In the genomic region with DNA sequence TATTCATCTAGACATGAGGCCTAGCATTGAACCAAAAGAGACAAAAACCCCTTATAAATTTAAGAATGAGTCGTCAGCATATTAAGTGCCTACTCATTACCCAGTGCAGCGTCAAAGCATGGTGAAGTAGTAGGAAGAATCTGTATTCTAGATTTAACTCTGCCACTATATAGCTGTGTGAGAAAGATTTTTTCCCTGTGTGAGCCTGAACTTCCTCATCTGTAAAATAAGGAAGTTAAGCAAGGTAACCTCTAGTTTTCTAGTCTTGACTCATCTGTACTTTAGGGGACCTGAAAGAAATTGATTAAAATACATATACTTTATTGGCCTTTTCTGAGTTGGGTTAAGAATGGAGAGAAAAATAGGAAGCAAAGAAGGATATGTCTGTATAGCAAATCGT, we compare ENCODE assay signal across 1 cellular context.
TF ChIP-seq lines count a peak whose summit lies in the region.

No MANE protein-coding gene starts in this region.

TF ChIP-seq in GM23338, 12 proteins besides CTCF, POLR2A, EP300 and RAD21 (continued from another document):
- TF ChIP-seq, protein P1, sequence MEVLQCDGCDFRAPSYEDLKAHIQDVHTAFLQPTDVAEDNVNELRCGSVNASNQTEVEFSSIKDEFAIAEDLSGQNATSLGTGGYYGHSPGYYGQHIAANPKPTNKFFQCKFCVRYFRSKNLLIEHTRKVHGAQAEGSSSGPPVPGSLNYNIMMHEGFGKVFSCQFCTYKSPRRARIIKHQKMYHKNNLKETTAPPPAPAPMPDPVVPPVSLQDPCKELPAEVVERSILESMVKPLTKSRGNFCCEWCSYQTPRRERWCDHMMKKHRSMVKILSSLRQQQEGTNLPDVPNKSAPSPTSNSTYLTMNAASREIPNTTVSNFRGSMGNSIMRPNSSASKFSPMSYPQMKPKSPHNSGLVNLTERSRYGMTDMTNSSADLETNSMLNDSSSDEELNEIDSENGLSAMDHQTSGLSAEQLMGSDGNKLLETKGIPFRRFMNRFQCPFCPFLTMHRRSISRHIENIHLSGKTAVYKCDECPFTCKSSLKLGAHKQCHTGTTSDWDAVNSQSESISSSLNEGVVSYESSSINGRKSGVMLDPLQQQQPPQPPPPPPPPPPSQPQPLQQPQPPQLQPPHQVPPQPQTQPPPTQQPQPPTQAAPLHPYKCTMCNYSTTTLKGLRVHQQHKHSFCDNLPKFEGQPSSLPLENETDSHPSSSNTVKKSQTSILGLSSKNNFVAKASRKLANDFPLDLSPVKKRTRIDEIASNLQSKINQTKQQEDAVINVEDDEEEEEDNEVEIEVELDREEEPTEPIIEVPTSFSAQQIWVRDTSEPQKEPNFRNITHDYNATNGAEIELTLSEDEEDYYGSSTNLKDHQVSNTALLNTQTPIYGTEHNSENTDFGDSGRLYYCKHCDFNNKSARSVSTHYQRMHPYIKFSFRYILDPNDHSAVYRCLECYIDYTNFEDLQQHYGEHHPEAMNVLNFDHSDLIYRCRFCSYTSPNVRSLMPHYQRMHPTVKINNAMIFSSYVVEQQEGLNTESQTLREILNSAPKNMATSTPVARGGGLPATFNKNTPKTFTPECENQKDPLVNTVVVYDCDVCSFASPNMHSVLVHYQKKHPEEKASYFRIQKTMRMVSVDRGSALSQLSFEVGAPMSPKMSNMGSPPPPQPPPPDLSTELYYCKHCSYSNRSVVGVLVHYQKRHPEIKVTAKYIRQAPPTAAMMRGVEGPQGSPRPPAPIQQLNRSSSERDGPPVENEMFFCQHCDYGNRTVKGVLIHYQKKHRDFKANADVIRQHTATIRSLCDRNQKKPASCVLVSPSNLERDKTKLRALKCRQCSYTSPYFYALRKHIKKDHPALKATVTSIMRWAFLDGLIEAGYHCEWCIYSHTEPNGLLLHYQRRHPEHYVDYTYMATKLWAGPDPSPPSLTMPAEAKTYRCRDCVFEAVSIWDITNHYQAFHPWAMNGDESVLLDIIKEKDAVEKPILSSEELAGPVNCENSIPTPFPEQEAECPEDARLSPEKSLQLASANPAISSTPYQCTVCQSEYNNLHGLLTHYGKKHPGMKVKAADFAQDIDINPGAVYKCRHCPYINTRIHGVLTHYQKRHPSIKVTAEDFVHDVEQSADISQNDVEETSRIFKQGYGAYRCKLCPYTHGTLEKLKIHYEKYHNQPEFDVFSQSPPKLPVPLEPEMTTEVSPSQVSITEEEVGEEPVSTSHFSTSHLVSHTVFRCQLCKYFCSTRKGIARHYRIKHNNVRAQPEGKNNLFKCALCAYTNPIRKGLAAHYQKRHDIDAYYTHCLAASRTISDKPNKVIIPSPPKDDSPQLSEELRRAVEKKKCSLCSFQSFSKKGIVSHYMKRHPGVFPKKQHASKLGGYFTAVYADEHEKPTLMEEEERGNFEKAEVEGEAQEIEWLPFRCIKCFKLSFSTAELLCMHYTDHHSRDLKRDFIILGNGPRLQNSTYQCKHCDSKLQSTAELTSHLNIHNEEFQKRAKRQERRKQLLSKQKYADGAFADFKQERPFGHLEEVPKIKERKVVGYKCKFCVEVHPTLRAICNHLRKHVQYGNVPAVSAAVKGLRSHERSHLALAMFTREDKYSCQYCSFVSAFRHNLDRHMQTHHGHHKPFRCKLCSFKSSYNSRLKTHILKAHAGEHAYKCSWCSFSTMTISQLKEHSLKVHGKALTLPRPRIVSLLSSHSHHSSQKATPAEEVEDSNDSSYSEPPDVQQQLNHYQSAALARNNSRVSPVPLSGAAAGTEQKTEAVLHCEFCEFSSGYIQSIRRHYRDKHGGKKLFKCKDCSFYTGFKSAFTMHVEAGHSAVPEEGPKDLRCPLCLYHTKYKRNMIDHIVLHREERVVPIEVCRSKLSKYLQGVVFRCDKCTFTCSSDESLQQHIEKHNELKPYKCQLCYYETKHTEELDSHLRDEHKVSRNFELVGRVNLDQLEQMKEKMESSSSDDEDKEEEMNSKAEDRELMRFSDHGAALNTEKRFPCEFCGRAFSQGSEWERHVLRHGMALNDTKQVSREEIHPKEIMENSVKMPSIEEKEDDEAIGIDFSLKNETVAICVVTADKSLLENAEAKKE (CRISPR knock-in tag; IDR thresholded peaks at IDR 0.05) = no peak
- TF ChIP-seq CREB1 (CRISPR knock-in tag; IDR thresholded peaks at IDR 0.05; ENCODE audit: low read depth) = no peak
- no peak for TF ChIP-seq JUNB (IDR thresholded peaks at IDR 0.05; ENCODE audit: unreplicated experiment)
- TF ChIP-seq NANOG (IDR thresholded peaks at IDR 0.05; ENCODE audit: borderline replicate concordance) = no peak
- no peak for TF ChIP-seq EZH2phosphoT487 (IDR thresholded peaks at IDR 0.05; ENCODE audit: unreplicated experiment)
- TF ChIP-seq STAT1 (IDR thresholded peaks at IDR 0.05; ENCODE audit: unreplicated experiment) = no peak
- TF ChIP-seq EZH2 (IDR thresholded peaks at IDR 0.05; ENCODE audit: low read depth, unreplicated experiment) = no peak
- TF ChIP-seq ZNF331 (CRISPR knock-in tag; IDR thresholded peaks at IDR 0.05; ENCODE audit: low read depth) = no peak
- no peak for TF ChIP-seq POLR2AphosphoS5 (IDR thresholded peaks at IDR 0.05; ENCODE audit: low read depth)
